Comparison of ENCODE assay signal across 1 cellular context in the genomic region with DNA sequence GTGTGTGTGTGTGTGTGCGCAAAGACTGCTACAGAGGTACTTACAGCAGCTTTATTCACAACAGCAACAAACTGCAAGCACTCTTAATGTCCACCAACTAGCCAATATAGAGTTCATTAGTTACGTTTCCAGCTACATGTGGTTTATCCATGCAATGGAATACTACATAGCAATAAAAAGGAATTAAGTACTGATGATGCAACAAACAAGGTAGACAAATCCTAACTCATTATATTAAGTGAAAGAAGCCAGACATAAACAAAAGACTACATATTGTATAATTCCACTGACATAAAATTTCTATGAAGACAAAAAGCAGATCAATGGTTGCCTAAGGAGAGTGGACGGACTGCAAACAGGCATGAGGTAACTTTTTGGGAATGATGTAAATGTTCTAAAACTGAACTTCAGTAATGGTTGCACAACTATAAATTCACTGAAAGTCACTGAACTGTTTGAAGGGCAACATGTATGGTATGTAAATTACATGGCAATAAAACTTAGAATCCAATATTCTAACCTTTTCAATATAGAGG.
TF ChIP-seq lines count a peak whose summit lies in the region.

No MANE protein-coding gene starts in this region.

TF ChIP-seq in HepG2, 621 proteins besides CTCF, POLR2A, EP300 and RAD21:
- TF ChIP-seq FOXM1 (CRISPR knock-in tag; IDR thresholded peaks at IDR 0.05) (no peak), ZNF546 (CRISPR knock-in tag; conservative IDR thresholded peaks at IDR 0.05) (no peak), CEBPB (IDR thresholded peaks at IDR 0.05; ENCODE audit: borderline replicate concordance, low read depth, low read length) (peak; percentile 39; the same call in 1 of the 2 replicates), ZSCAN25 (CRISPR knock-in tag; IDR thresholded peaks at IDR 0.05) (no peak), ZNF816 (CRISPR knock-in tag; IDR thresholded peaks at IDR 0.05; ENCODE audit: borderline replicate concordance) (no peak), ATF7 (IDR thresholded peaks at IDR 0.05) (0 out of 2 replicates have a peak, but pooled peaks have one; percentile 32), ATF7 (CRISPR knock-in tag; IDR thresholded peaks at IDR 0.05) (no peak), RXRB (CRISPR knock-in tag; IDR thresholded peaks at IDR 0.05; ENCODE audit: borderline replicate concordance) (no peak), FOSL1 (CRISPR knock-in tag; IDR thresholded peaks at IDR 0.05; ENCODE audit: borderline replicate concordance) (no peak)
